In the genomic region with DNA sequence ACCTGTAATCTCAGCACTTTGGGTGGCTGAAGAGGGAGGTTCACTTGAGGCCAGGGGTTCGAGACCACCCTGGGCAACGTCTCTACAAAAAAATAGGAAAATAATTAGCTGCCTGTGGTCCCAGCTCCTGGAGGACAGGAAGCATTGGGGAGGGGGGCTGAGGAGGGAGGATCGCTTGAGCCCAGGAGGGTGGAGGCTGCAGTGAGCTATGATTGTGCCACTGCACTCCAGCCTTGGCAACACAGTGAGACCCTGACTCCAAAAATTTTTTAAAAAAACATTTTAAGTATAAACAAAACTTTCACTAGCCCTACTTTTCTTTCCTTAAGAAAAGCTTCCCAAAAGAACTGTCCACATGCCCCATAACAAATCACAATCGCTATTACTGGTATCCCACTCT, we compare ENCODE assay signal across 13 cellular contexts. TPM values are rescaled to one million over a fixed set of nuclear protein-coding genes. Genes with fewer than 3 reads are reported as not detected.
DNase-seq lines count a peak whose midpoint lies in the region; ATAC-seq and TF ChIP-seq lines count a peak whose summit lies in the region.
"Had no signal": no experiment of that assay in that cellular context is flagged by ENCODE, and none has a peak within 500 bp of the region (broad histone marks: within the 10 kb centered on the region; RNA-seq: fewer than 3 reads in every experiment).

No MANE protein-coding gene starts in this region.

- POLR2A ChIA-PET in Caco-2 (lab: Charles Lee) (no interaction called here), HEK293 (lab: Yijun Ruan, JAX) (no interaction called here)

- intact Hi-C loops in Caco-2 (cut with micrococcal nuclease; ENCODE audit: unreplicated experiment): loop anchor here (5.0 kb wide), 3 partner anchors 72 to 448 kb away; a partner anchor contains a TSS
- intact Hi-C loops in activated T-helper 1 cell treated with anti-CD3 and anti-CD28 coated beads, Interleukin-12 subunit alpha, Interleukin-12 subunit beta, Interleukin-2, Interleukin-4 antibody, amounts not matched to agents 30 ng/mL and 10 ng/mL and 1 ng/mL, durations not matched to agents 14 hours and 24 hours and 36 hours (cut with micrococcal nuclease): loop anchor here (5.0 kb wide), 3 partner anchors 522 to 723 kb away; a partner anchor contains a TSS
- intact Hi-C loops in ovary (cut with DNase I): no loop called here

- H3K27ac ChIP-seq in HEK293 (ENCODE audit: extremely low read depth, low read depth, low read length) (no peak overlapping the region), ovary (no peak overlapping the region)
- H3K27ac ChIP-seq: neutrophil had no signal

- WGBS in ovary, 3 donors: 91 to 94% (median 93%) methylated on average over 4 of the region's 4 CpGs

- TF ChIP-seq EP300 in ovary (IDR thresholded peaks at IDR 0.05): no peak

- BruUV-seq in Caco-2 (replicated peaks; lab: Mats Ljungman, UMichigan): no TSS peak

- H3K27me3 Mint-ChIP-seq in Caco-2 (ENCODE audit: insufficient read depth, unreplicated experiment) (no peaks in the 10 kb centered on the region), naive B cell (no peaks in the 10 kb centered on the region)
- peaks cover 2% of the 10 kb centered on the region for H3K27me3 Mint-ChIP-seq in activated T-helper 1 cell treated with anti-CD3 and anti-CD28 coated beads, Interleukin-12 subunit alpha, Interleukin-12 subunit beta, Interleukin-2, Interleukin-4 antibody, amounts not matched to agents 30 ng/mL and 10 ng/mL and 1 ng/mL, durations not matched to agents 14 hours and 24 hours and 36 hours (ENCODE audit: insufficient read depth)
- H3K27me3 Mint-ChIP-seq: IgD-negative memory B cell had no signal

- H3K4me1 ChIP-seq in Caco-2 (0 out of 2 replicates have a peak, but pooled peaks cover 5% of the 10 kb centered on the region), HEK293 (ENCODE audit: control insufficient read depth, insufficient read depth, low read length) (no peaks in the 10 kb centered on the region), ovary (ENCODE audit: insufficient read depth) (no peaks in the 10 kb centered on the region)

- H3K36me3 ChIP-seq in Caco-2 (ENCODE audit: control insufficient read depth, insufficient read depth, low read length): no peaks in the 10 kb centered on the region
- peaks cover 4 to 12% of the 10 kb centered on the region in 2 experiments; a peak in 2 of 3 replicates for H3K36me3 ChIP-seq in HEK293 (ENCODE audit: control insufficient read depth in 2 of 2, insufficient read depth in 1 of 2, low read length in 2 of 2)
- H3K36me3 ChIP-seq in ovary: no peaks in the 10 kb centered on the region
- H3K36me3 ChIP-seq: neutrophil, tibial nerve had no signal

- peak overlapping the region; percentile 78 for H3K4me3 ChIP-seq in Caco-2 (ENCODE audit: low read depth, low read length)
- H3K4me3 ChIP-seq in HEK293 (ENCODE audit: low read depth, low read length): no peak overlapping the region
- H3K4me3 ChIP-seq in ovary: no peak overlapping the region

- H3K36me3 Mint-ChIP-seq in Caco-2 (ENCODE audit: insufficient read depth, unreplicated experiment) (peaks cover 30% of the 10 kb centered on the region), naive B cell (no peaks in the 10 kb centered on the region)
- H3K36me3 Mint-ChIP-seq in activated T-helper 1 cell treated with anti-CD3 and anti-CD28 coated beads, Interleukin-12 subunit alpha, Interleukin-12 subunit beta, Interleukin-2, Interleukin-4 antibody, amounts not matched to agents 30 ng/mL and 10 ng/mL and 1 ng/mL, durations not matched to agents 14 hours and 24 hours and 36 hours (ENCODE audit: low read depth): peaks cover 7% of the 10 kb centered on the region

- peak overlapping the region; percentile 87 for H3K4me3 Mint-ChIP-seq in Caco-2 (ENCODE audit: unreplicated experiment)
- peak overlapping the region; percentile 75 for H3K4me3 Mint-ChIP-seq in activated T-helper 1 cell treated with anti-CD3 and anti-CD28 coated beads, Interleukin-12 subunit alpha, Interleukin-12 subunit beta, Interleukin-2, Interleukin-4 antibody, amounts not matched to agents 30 ng/mL and 10 ng/mL and 1 ng/mL, durations not matched to agents 14 hours and 24 hours and 36 hours
- H3K4me3 Mint-ChIP-seq in naive B cell: peak overlapping the region in 7 of 8 donors; percentile 22 to 94 (median 56)

- TF ChIP-seq POLR2A in ovary (IDR thresholded peaks at IDR 0.05): no peak

- H3K9me3 Mint-ChIP-seq in Caco-2 (ENCODE audit: unreplicated experiment) (no peaks in the 10 kb centered on the region), naive B cell (no peaks in the 10 kb centered on the region)
- H3K9me3 Mint-ChIP-seq in activated T-helper 1 cell treated with anti-CD3 and anti-CD28 coated beads, Interleukin-12 subunit alpha, Interleukin-12 subunit beta, Interleukin-2, Interleukin-4 antibody, amounts not matched to agents 30 ng/mL and 10 ng/mL and 1 ng/mL, durations not matched to agents 14 hours and 24 hours and 36 hours: peaks cover 6% of the 10 kb centered on the region
- H3K9me3 Mint-ChIP-seq: IgD-negative memory B cell had no signal

- peak overlapping the region; percentile 92 for H3K27ac Mint-ChIP-seq in Caco-2 (ENCODE audit: unreplicated experiment)
- no peak overlapping the region for H3K27ac Mint-ChIP-seq in activated T-helper 1 cell treated with anti-CD3 and anti-CD28 coated beads, Interleukin-12 subunit alpha, Interleukin-12 subunit beta, Interleukin-2, Interleukin-4 antibody, amounts not matched to agents 30 ng/mL and 10 ng/mL and 1 ng/mL, durations not matched to agents 14 hours and 24 hours and 36 hours
- peak overlapping the region in 2 of 6 donors; percentile 3 to 16 for H3K27ac Mint-ChIP-seq in naive B cell

- H3K4me1 Mint-ChIP-seq in Caco-2 (ENCODE audit: low read depth, unreplicated experiment) (peaks cover 7% of the 10 kb centered on the region), naive B cell (peaks cover 14 to 25% (median 19%) of the 10 kb centered on the region in 3 donors)
- peaks cover 39% of the 10 kb centered on the region for H3K4me1 Mint-ChIP-seq in activated T-helper 1 cell treated with anti-CD3 and anti-CD28 coated beads, Interleukin-12 subunit alpha, Interleukin-12 subunit beta, Interleukin-2, Interleukin-4 antibody, amounts not matched to agents 30 ng/mL and 10 ng/mL and 1 ng/mL, durations not matched to agents 14 hours and 24 hours and 36 hours (ENCODE audit: low read depth)

- TF ChIP-seq CTCF in Caco-2 (IDR thresholded peaks at IDR 0.05; ENCODE audit: insufficient read depth in 1 of 2, low read depth in 1 of 2, low read length in 1 of 2, severe bottlenecking in 1 of 2, unreplicated experiment in 1 of 2) (no peak), HEK293 (tag by site-specific recombination; IDR thresholded peaks at IDR 0.05) (no peak), ovary (IDR thresholded peaks at IDR 0.05) (no peak)

- DNase-seq in Caco-2 (no peak), naive B cell (no peak), hepatic stellate cell (ENCODE audit: low spot score) (no peak), cerebellar cortex (ENCODE audit: low spot score) (no peak), ovary (no peak)
- DNase-seq in activated T-helper 1 cell treated with anti-CD3 and anti-CD28 coated beads, Interleukin-12 subunit alpha, Interleukin-12 subunit beta, Interleukin-2, Interleukin-4 antibody, amounts not matched to agents 30 ng/mL and 10 ng/mL and 1 ng/mL, durations not matched to agents 14 hours and 24 hours and 36 hours (ENCODE audit: low spot score): no peak
- DNase-seq: NCI-H748 treated with DMSO at 0.1 percent for 48 hours had no signal

- no peaks in the 10 kb centered on the region for H3K9me3 ChIP-seq in Caco-2
- H3K9me3 ChIP-seq in HEK293 (ENCODE audit: control insufficient read depth, insufficient read depth, low read depth, low read length): no peaks in the 10 kb centered on the region
- no peaks in the 10 kb centered on the region for H3K9me3 ChIP-seq in ovary
- H3K9me3 ChIP-seq: neutrophil, tibial nerve had no signal

- ATAC-seq in naive B cell (ENCODE audit: low read depth in 2 of 2) (no peak), HG03045 (IDR thresholded peaks at IDR 0.05; ENCODE audit: unreplicated experiment) (no peak)
- ATAC-seq: Right ventricle myocardium inferior had no signal

- CTCF ChIA-PET in Caco-2 (lab: Charles Lee) (interaction anchor here (0.6 to 2.9 kb wide), 2 partner anchors 11 to 187 kb away, joined by 4 to 17 read pairs; no protein-coding TSS in a partner anchor), HEK293 (lab: Yijun Ruan, JAX) (interaction anchor here (0.9 to 3.6 kb wide), 6 partner anchors 9 to 464 kb away, joined by 3 to 20 read pairs (median 4); no protein-coding TSS in a partner anchor)

- H3K27me3 ChIP-seq in Caco-2 (replicated peaks; ENCODE audit: control insufficient read depth, insufficient read depth, low read length) (no peaks in the 10 kb centered on the region), ovary (no peaks in the 10 kb centered on the region)
- H3K27me3 ChIP-seq: neutrophil, tibial nerve had no signal

TF ChIP-seq in HEK293, 187 proteins besides CTCF, POLR2A, EP300 and RAD21:
- TF ChIP-seq ZNF785 (tag by site-specific recombination; IDR thresholded peaks at IDR 0.05) (no peak), MYNN (tag by site-specific recombination; IDR thresholded peaks at IDR 0.05; ENCODE audit: borderline replicate concordance) (peak; percentile 57; the same call in 1 of the 2 replicates), ZNF341 (tag by site-specific recombination; IDR thresholded peaks at IDR 0.05; ENCODE audit: low read depth) (peak; percentile 41; the same call in 1 of the 2 replicates), ZNF664 (tag by site-specific recombination; IDR thresholded peaks at IDR 0.05) (no peak), ZNF239 (tag by site-specific recombination; IDR thresholded peaks at IDR 0.05) (no peak), ZBTB20 (tag by site-specific recombination; IDR thresholded peaks at IDR 0.05) (no peak)

RNA-seq across cellular contexts. Expression of a gene that starts 1.6 kb away (rescaled TPM):
- 25.0 and 27.6 TPM in 2 replicates for total RNA-seq in Caco-2 (2022)
- total RNA-seq in activated T-helper 1 cell treated with anti-CD3 and anti-CD28 coated beads, Interleukin-12 subunit alpha, Interleukin-12 subunit beta, Interleukin-2, Interleukin-4 antibody, amounts not matched to agents 30 ng/mL and 10 ng/mL and 1 ng/mL, durations not matched to agents 14 hours and 24 hours and 36 hours: 14.7 and 16.2 TPM in 2 replicates
- polyA plus RNA-seq in naive B cell (ENCODE audit: low read depth in 6 of 6): 1 to 10 TPM in 5 of 6 donors, not detected in 1; 1.5 to 3.6 (median 2.2) TPM
- 1 to 10 TPM; 3.1 to 5.9 (median 5.1) TPM for total RNA-seq in ovary
- polyA plus RNA-seq in ovary: 1 to 10 TPM; 2.3 to 3.5 TPM

RNA-seq across cellular contexts. Expression of a gene that starts 1.7 kb away (rescaled TPM):
- total RNA-seq in Caco-2 (2022) (25.8 and 27.6 TPM in 2 replicates), ovary (10 to 100 TPM in 6 of 7 donors, 1 to 10 TPM in 1; 5.1 to 19.8 (median 12.9) TPM)
- 14.4 and 17.9 TPM in 2 replicates for total RNA-seq in activated T-helper 1 cell treated with anti-CD3 and anti-CD28 coated beads, Interleukin-12 subunit alpha, Interleukin-12 subunit beta, Interleukin-2, Interleukin-4 antibody, amounts not matched to agents 30 ng/mL and 10 ng/mL and 1 ng/mL, durations not matched to agents 14 hours and 24 hours and 36 hours
- polyA plus RNA-seq in naive B cell (ENCODE audit: low read depth in 6 of 6) (10 to 100 TPM; 19.4 to 32.4 (median 28.3) TPM), ovary (10 to 100 TPM; 11.6 to 13.4 TPM)

Comparison
In these comparisons a context has a peak if more than half of its experiments do, and no peak if none do; other contexts are left out.
1. intact Hi-C loops: an anchor here in Caco-2 (5.0 kb wide) and activated T-helper 1 cell treated with anti-CD3 and anti-CD28 coated beads, Interleukin-12 subunit alpha, Interleukin-12 subunit beta, Interleukin-2, Interleukin-4 antibody, amounts not matched to agents 30 ng/mL and 10 ng/mL and 1 ng/mL, durations not matched to agents 14 hours and 24 hours and 36 hours (5.0 kb wide); none called in ovary.